Comparison of ENCODE assay signal across 8 cellular contexts in the genomic region with DNA sequence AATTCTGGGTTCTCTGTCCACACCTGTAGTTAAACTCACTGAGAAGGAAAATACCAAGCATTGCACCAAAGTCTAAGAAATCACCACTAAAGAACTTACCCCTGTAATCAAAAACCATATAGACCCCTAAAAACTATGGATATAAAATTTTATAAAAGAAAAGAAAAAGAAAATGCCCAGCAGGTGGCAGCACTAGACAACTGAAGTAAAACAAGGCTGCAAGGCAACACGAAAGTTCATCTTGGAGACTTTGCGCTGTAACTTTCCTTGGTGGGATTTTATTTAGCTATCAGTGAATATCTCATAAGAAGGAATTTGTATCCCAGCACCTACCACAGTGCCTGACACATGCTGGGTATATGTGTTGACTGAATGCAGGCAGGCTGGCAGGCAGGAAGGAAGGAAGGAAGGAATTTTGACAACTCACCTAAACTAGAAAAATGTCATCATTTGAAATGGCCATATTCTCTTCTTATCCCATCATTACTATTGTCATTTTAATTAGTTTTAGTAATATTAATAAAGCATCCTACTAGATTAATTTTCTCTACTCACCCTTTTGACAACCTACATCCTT.
DNase-seq lines count a peak whose midpoint lies in the region; ATAC-seq and TF ChIP-seq lines count a peak whose summit lies in the region.

No MANE protein-coding gene starts in this region.

- in situ Hi-C loops in GM23248 (cut with MboI) = loop anchor here (10.0 to 25.0 kb wide), 3 partner anchors 454 to 1131 kb away; partner anchors contain the start of gene CDKN1B

- no peaks in the 10 kb centered on the region for H3K36me3 Mint-ChIP-seq in activated CD4-positive, alpha-beta T cell treated with anti-CD3 and anti-CD28 coated beads for 36 hours (ENCODE audit: low read depth)

- peaks cover 5% of the 10 kb centered on the region for H3K27me3 Mint-ChIP-seq in activated CD4-positive, alpha-beta T cell treated with anti-CD3 and anti-CD28 coated beads for 36 hours

- 7 to 8% methylated on average over 2 of the region's 2 CpGs for WGBS in GM23248 (ENCODE audit: low coverage in 1 of 2, low lambda C conversion rate in 2 of 2, missing lambda C conversion rate in 2 of 2), 2 experiments

- H3K27ac Mint-ChIP-seq in activated CD4-positive, alpha-beta T cell treated with anti-CD3 and anti-CD28 coated beads for 36 hours = no peak overlapping the region

- H3K9ac ChIP-seq in GM23248 = no peak overlapping the region

- H3K4me3 Mint-ChIP-seq in activated CD4-positive, alpha-beta T cell treated with anti-CD3 and anti-CD28 coated beads for 36 hours = no peak overlapping the region

- peaks cover 19% of the 10 kb centered on the region for H3K4me1 Mint-ChIP-seq in activated CD4-positive, alpha-beta T cell treated with anti-CD3 and anti-CD28 coated beads for 36 hours

- no peaks in the 10 kb centered on the region for H3K9me2 ChIP-seq in GM23248 (ENCODE audit: insufficient read depth)

- CTCF ChIA-PET in AG04449 (lab: Yijun Ruan, JAX) = interaction anchor here (0.6 to 6.5 kb wide), 49 partner anchors 10 to 1120 kb away, joined by 3 to 180 read pairs (median 4); partner anchors contain the start of gene ETV6
- CTCF ChIA-PET in activated CD4-positive, alpha-beta T cell treated with anti-CD3 and anti-CD28 coated beads for 36 hours (lab: Charles Lee) = interaction anchor here (0.6 to 7.3 kb wide), 21 partner anchors 9 to 639 kb away, joined by 3 to 111 read pairs (median 3); partner anchors contain the start of gene BCL2L14

- no peaks in the 10 kb centered on the region for H3K27me3 ChIP-seq in GM23248 (replicated peaks; ENCODE audit: insufficient read depth)
- H3K27me3 ChIP-seq in lower lobe of right lung (ENCODE audit: low read depth) = no peaks in the 10 kb centered on the region

- no peak for ATAC-seq in activated CD4-positive, alpha-beta T cell treated with anti-CD3 and anti-CD28 coated beads for 36 hours
- ATAC-seq in lower lobe of right lung (peak in 1 of 2 donors; percentile 61), HG02981 (IDR thresholded peaks at IDR 0.05; ENCODE audit: unreplicated experiment) (no peak)

- peaks cover 21% of the 10 kb centered on the region for H3F3A ChIP-seq in GM23248 (ENCODE audit: insufficient read depth)

- no peak overlapping the region for H3K4me2 ChIP-seq in GM23248 (ENCODE audit: unreplicated experiment)

- H3K9me3 Mint-ChIP-seq in activated CD4-positive, alpha-beta T cell treated with anti-CD3 and anti-CD28 coated beads for 36 hours (ENCODE audit: low read depth) = no peaks in the 10 kb centered on the region

- TF ChIP-seq CTCF in AG04449 (IDR thresholded peaks at IDR 0.05; ENCODE audit: insufficient read depth, low read length, missing control alignments) (peak; percentile 15), coronary artery (IDR thresholded peaks at IDR 0.05) (peak; percentile 58), lower lobe of right lung (IDR thresholded peaks at IDR 0.05) (peak; percentile 60)

- no peaks in the 10 kb centered on the region for H3K79me2 ChIP-seq in GM23248 (ENCODE audit: insufficient read depth)

- H3K4me1 ChIP-seq in GM23248 (ENCODE audit: insufficient read depth) (peaks cover 36% of the 10 kb centered on the region), lower lobe of right lung (peaks cover 19% of the 10 kb centered on the region)

- H3K9me3 ChIP-seq in GM23248 (ENCODE audit: low read depth) = no peaks in the 10 kb centered on the region
- H3K9me3 ChIP-seq in lower lobe of right lung = no peaks in the 10 kb centered on the region

- POLR2A ChIA-PET in AG04449 (lab: Yijun Ruan, JAX) = interaction anchor here (0.6 kb wide), 1 partner anchor 153 kb away, joined by 3 read pairs; no protein-coding TSS in a partner anchor
- POLR2A ChIA-PET in activated CD4-positive, alpha-beta T cell treated with anti-CD3 and anti-CD28 coated beads for 36 hours (lab: Charles Lee) = interaction anchor here (0.6 kb wide), 1 partner anchor 472 kb away, joined by 3 read pairs; no protein-coding TSS in a partner anchor

- H3K4me3 ChIP-seq in AG04449 (ENCODE audit: low read depth, low read length) (no peak overlapping the region), GM23248 (no peak overlapping the region), coronary artery (no peak overlapping the region), lower lobe of right lung (no peak overlapping the region)

- no peaks in the 10 kb centered on the region for H4K20me1 ChIP-seq in GM23248 (ENCODE audit: insufficient read depth)

- DNase-seq in AG04449 (ENCODE audit: low read depth, low spot score) = no peak
- DNase-seq in GM23248 = peak; percentile 82
- DNase-seq in NCI-H226 = peak; percentile 63
- DNase-seq in activated CD4-positive, alpha-beta T cell treated with anti-CD3 and anti-CD28 coated beads for 36 hours = peak; percentile 83
- DNase-seq in coronary artery (ENCODE audit: low spot score) = no peak
- DNase-seq in lower lobe of right lung = no peak
- peak; percentile 45 for DNase-seq in stimulated activated CD8-positive, alpha-beta memory T cell treated with anti-CD3 and anti-CD28 coated beads, Interleukin-15, amount 100 ng/mL, for 24 hours (ENCODE audit: low read depth)

- H3K27ac ChIP-seq in GM23248 (no peak overlapping the region), coronary artery (no peak overlapping the region), lower lobe of right lung (no peak overlapping the region)

- no peaks in the 10 kb centered on the region for H3K36me3 ChIP-seq in GM23248 (ENCODE audit: low read depth)
- H3K36me3 ChIP-seq in lower lobe of right lung = no peaks in the 10 kb centered on the region

- intact Hi-C loops in activated CD4-positive, alpha-beta T cell treated with anti-CD3 and anti-CD28 coated beads for 36 hours (cut with DNase I, micrococcal nuclease) = loop anchor here (1.0 to 5.0 kb wide), 11 partner anchors 26 to 754 kb away; no protein-coding TSS in a partner anchor
- intact Hi-C loops in lower lobe of right lung (cut with DNase I) = loop anchor here (2.0 kb wide), 1 partner anchor 452 kb away; no protein-coding TSS in a partner anchor

- no peak overlapping the region for H2AFZ ChIP-seq in GM23248

Comparison
In these comparisons a context has a peak if more than half of its experiments do, and no peak if none do; other contexts are left out.
1. DNase-seq: peak in GM23248 (single experiment), NCI-H226 (single experiment), activated CD4-positive, alpha-beta T cell treated with anti-CD3 and anti-CD28 coated beads for 36 hours (single experiment) and stimulated activated CD8-positive, alpha-beta memory T cell treated with anti-CD3 and anti-CD28 coated beads, Interleukin-15, amount 100 ng/mL, for 24 hours (single experiment); none in AG04449 (single experiment), coronary artery (single experiment) and lower lobe of right lung (single experiment).
2. Peak in every context shown above with its lines, with median percentiles within 50 percentile points of each other: CTCF ChIP-seq.